2 cellular contexts compared by ENCODE assay signal in genomic region chr2:230221533-230221932, GRCh38.
A peak's percentile ranks its signal among the peaks of the same experiment; 100 is the strongest.
TF ChIP-seq lines count a peak whose summit lies in the region.

No MANE protein-coding gene starts in this region.

TF ChIP-seq in HepG2, 621 proteins besides CTCF, POLR2A, EP300 and RAD21:
- TF ChIP-seq UBTF (CRISPR knock-in tag; IDR thresholded peaks at IDR 0.05) (0 out of 2 replicates have a peak, but pooled peaks have one; percentile 10), ZNF546 (CRISPR knock-in tag; conservative IDR thresholded peaks at IDR 0.05) (no peak), KLF6 (CRISPR knock-in tag; IDR thresholded peaks at IDR 0.05) (no peak), NR2F2 (IDR thresholded peaks at IDR 0.05; ENCODE audit: borderline replicate concordance, low read depth) (no peak), ZNF639 (CRISPR knock-in tag; conservative IDR thresholded peaks at IDR 0.05) (no peak), HNF1B (CRISPR knock-in tag; IDR thresholded peaks at IDR 0.05) (no peak)

TF ChIP-seq in H1, 55 proteins besides CTCF, POLR2A, EP300 and RAD21:
- TF ChIP-seq YY1 (IDR thresholded peaks at IDR 0.05; ENCODE audit: low read depth, low read length): no peak
TF ChIP-seq in H1: peak in this region for 0.
